ENCODE assay signal across 8 cellular contexts in genomic region chr2:120344214-120344990, GRCh38. TPM values are rescaled to one million over a fixed set of nuclear protein-coding genes. Genes with fewer than 3 reads are reported as not detected.
DNase-seq lines count a peak whose midpoint lies in the region; ATAC-seq and TF ChIP-seq lines count a peak whose summit lies in the region.

No MANE protein-coding gene starts in this region.

- H3K36me3 ChIP-seq in BJ (ENCODE audit: control insufficient read depth, insufficient read depth, low read length) (no peaks in the 10 kb centered on the region), MG63 (no peaks in the 10 kb centered on the region), muscle layer of colon (ENCODE audit: insufficient read depth, low read length) (no peaks in the 10 kb centered on the region)

- intact Hi-C loops in dendritic cell treated with granulocyte-macrophage colony-stimulating factor and Interleukin-4, amounts not matched to agents 40 ng/mL and 50 ng/mL, for 4 days (cut with micrococcal nuclease), result loop anchor here (5.0 to 10.0 kb wide), 2 partner anchors 93 to 180 kb away; no protein-coding TSS in a partner anchor

- ATAC-seq in HG02759 (IDR thresholded peaks at IDR 0.05; ENCODE audit: unreplicated experiment), result no peak
- no peak for ATAC-seq in HG03342 (IDR thresholded peaks at IDR 0.05; ENCODE audit: unreplicated experiment)

- H3K27me3 Mint-ChIP-seq in dendritic cell treated with granulocyte-macrophage colony-stimulating factor and Interleukin-4, amounts not matched to agents 40 ng/mL and 50 ng/mL, for 4 days, result peaks cover 69% of the 10 kb centered on the region

- no peaks in the 10 kb centered on the region for H3K9me3 Mint-ChIP-seq in dendritic cell treated with granulocyte-macrophage colony-stimulating factor and Interleukin-4, amounts not matched to agents 40 ng/mL and 50 ng/mL, for 4 days

- H3K9me3 ChIP-seq in MG63 (no peaks in the 10 kb centered on the region), muscle layer of colon (ENCODE audit: low read length) (no peaks in the 10 kb centered on the region)

- H3K27me3 ChIP-seq in BJ (ENCODE audit: control insufficient read depth, insufficient read depth, low read length), result peaks cover 33% of the 10 kb centered on the region
- peaks cover 6% of the 10 kb centered on the region; the same call in 1 of the 2 replicates for H3K27me3 ChIP-seq in MG63
- H3K27me3 ChIP-seq in muscle layer of colon (ENCODE audit: control insufficient read depth in 1 of 2, insufficient read depth in 2 of 2, low read length in 2 of 2), result peaks cover 41 to 84% of the 10 kb centered on the region in 2 donors

- TF ChIP-seq CTCF in BJ (IDR thresholded peaks at IDR 0.05; ENCODE audit: insufficient read depth, low read depth, low read length), result no peak

- POLR2A ChIA-PET in BJ (lab: Charles Lee), result no interaction called here

- H3K27ac Mint-ChIP-seq in dendritic cell treated with granulocyte-macrophage colony-stimulating factor and Interleukin-4, amounts not matched to agents 40 ng/mL and 50 ng/mL, for 4 days, result no peak overlapping the region

- DNase-seq in BJ (ENCODE audit: low read depth), result no peak
- DNase-seq in MG63, result peak; percentile 28
- no peak for DNase-seq in islet precursor cell
- DNase-seq in NK-92 treated with Interleukin-12 subunit alpha and Interleukin-12 subunit beta, amount 100 ng/mL, for 24 hours (lab: John Stamatoyannopoulos, UW), result no peak

- no peak overlapping the region for H3K9ac ChIP-seq in muscle layer of colon (ENCODE audit: low read length)

- H3K4me1 ChIP-seq in muscle layer of colon (ENCODE audit: insufficient read depth, low read length), result peaks cover 12% of the 10 kb centered on the region

- no peak overlapping the region for H3K27ac ChIP-seq in muscle layer of colon (ENCODE audit: low read depth, low read length)

- H3K4me1 Mint-ChIP-seq in dendritic cell treated with granulocyte-macrophage colony-stimulating factor and Interleukin-4, amounts not matched to agents 40 ng/mL and 50 ng/mL, for 4 days (ENCODE audit: low read depth), result peaks cover 41% of the 10 kb centered on the region

- H3K36me3 Mint-ChIP-seq in dendritic cell treated with granulocyte-macrophage colony-stimulating factor and Interleukin-4, amounts not matched to agents 40 ng/mL and 50 ng/mL, for 4 days (ENCODE audit: low read depth), result no peaks in the 10 kb centered on the region

- CTCF ChIA-PET in BJ (lab: Yijun Ruan, JAX), result interaction anchor here (0.6 to 7.8 kb wide), 21 partner anchors 10 to 733 kb away, joined by 3 to 137 read pairs (median 6); no protein-coding TSS in a partner anchor

- peak overlapping the region; percentile 45 for H3K4me3 ChIP-seq in BJ (ENCODE audit: low read depth, low read length)
- peak overlapping the region; percentile 15; the same call in 1 of the 2 replicates for H3K4me3 ChIP-seq in MG63
- peak overlapping the region; percentile 45 to 47 for H3K4me3 ChIP-seq in muscle layer of colon (ENCODE audit: low read depth in 1 of 2, low read length in 2 of 2)

- peak overlapping the region; percentile 55 for H3K4me3 Mint-ChIP-seq in dendritic cell treated with granulocyte-macrophage colony-stimulating factor and Interleukin-4, amounts not matched to agents 40 ng/mL and 50 ng/mL, for 4 days

RNA-seq across cellular contexts. Expression of gene INHBB, which starts 1.5 kb away (rescaled TPM):
- 3.3 and 3.9 TPM in 2 replicates for polyA plus RNA-seq in BJ (2011; rRNA removed)
- polyA minus RNA-seq in BJ (2011; rRNA and poly(A)+ RNA removed), result 2.9 and 5.1 TPM in 2 replicates
- total RNA-seq in MG63 (2014; rRNA removed; shearing (Covaris generic); ENCODE audit: low replicate concordance), result 1.8 and 3.9 TPM in 2 replicates
